19 cellular contexts compared by ENCODE assay signal in the genomic region with DNA sequence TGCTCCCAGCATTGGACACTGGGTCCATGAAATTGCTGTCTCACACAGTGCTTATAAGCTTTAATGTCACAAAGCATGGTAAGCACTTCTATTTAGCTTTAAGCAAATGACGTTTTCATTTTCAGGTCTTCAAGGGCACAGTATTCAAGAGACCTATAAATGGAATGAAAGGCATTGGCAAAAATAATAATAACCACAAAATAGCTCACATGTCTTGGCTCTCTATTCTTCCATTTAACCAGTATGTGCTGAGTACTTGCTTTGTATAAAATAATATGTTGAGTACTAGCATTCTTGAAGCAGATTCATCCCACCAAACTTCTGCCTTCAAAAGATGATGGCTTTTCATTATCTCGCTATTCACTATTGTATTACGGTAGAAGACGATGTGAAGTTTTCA.
A peak's percentile ranks its signal among the peaks of the same experiment; 100 is the strongest.
DNase-seq lines count a peak whose midpoint lies in the region; ATAC-seq, FAIRE-seq and TF ChIP-seq lines count a peak whose summit lies in the region.
"Had no signal": no experiment of that assay in that cellular context is flagged by ENCODE, and none has a peak within 500 bp of the region (broad histone marks: within the 10 kb centered on the region; RNA-seq: fewer than 3 reads in every experiment).

No MANE protein-coding gene starts in this region.

- no peaks in the 10 kb centered on the region for H3K27me3 ChIP-seq in K562 (ENCODE audit: control insufficient read depth in 2 of 2, insufficient read depth in 2 of 2, low read length in 2 of 2)
- no peaks in the 10 kb centered on the region for H3K27me3 ChIP-seq in tibial artery

- peak; percentile 26 for FAIRE-seq in K562 (lab: Jason Lieb, UNC)
- FAIRE-seq: A549, GM12892, H54 had no signal

- H3K9me3 ChIP-seq in K562 (replicated peaks; ENCODE audit: control insufficient read depth, insufficient read depth, low read depth, low read length): no peaks in the 10 kb centered on the region
- H3K9me3 ChIP-seq in tibial artery: no peaks in the 10 kb centered on the region
- H3K9me3 ChIP-seq: A549, Caco-2, HAP-1 had no signal

- H3K27me3 Mint-ChIP-seq in activated naive CD8-positive, alpha-beta T cell treated with anti-CD3 and anti-CD28 coated beads for 36 hours: no peaks in the 10 kb centered on the region
- H3K27me3 Mint-ChIP-seq: CD4-positive, alpha-beta memory T cell had no signal

- no peak overlapping the region for H3K9ac ChIP-seq in K562 (ENCODE audit: insufficient read depth in 1 of 2, low read depth in 2 of 2, low read length in 2 of 2)

- H3K9me1 ChIP-seq in K562 (ENCODE audit: control insufficient read depth, insufficient read depth, low read length): no peaks in the 10 kb centered on the region

- TF ChIP-seq POLR2A in K562 (conservative IDR thresholded peaks at IDR 0.05): no peak

- no peaks in the 10 kb centered on the region for H3K4me1 Mint-ChIP-seq in activated naive CD8-positive, alpha-beta T cell treated with anti-CD3 and anti-CD28 coated beads for 36 hours
- H3K4me1 Mint-ChIP-seq: CD4-positive, alpha-beta memory T cell had no signal

- no TSS peak for BruUV-seq in K562 (replicated peaks; lab: Mats Ljungman, UMichigan)

- CTCF ChIA-PET in K562 (lab: Yijun Ruan, JAX; ENCODE audit: low intra/inter-chr PET ratio): no interaction called here

- H3K27ac ChIP-seq in K562 (ENCODE audit: extremely low read depth, low read depth, low read length): no peak overlapping the region
- H3K27ac ChIP-seq in tibial artery: no peak overlapping the region
- H3K27ac ChIP-seq: A549 had no signal

- intact Hi-C loops in K562 (cut with micrococcal nuclease) (no loop called here), tibial artery (cut with DNase I; ENCODE audit: low total_unique reads) (no loop called here)

- H3K4me1 ChIP-seq in K562 (replicated peaks in 1 of 2; ENCODE audit: control insufficient read depth in 2 of 2, insufficient read depth in 2 of 2, low read length in 2 of 2) (no peaks in the 10 kb centered on the region), tibial artery (no peaks in the 10 kb centered on the region)
- H3K4me1 ChIP-seq: A549, Caco-2 had no signal

- no peaks in the 10 kb centered on the region for H3K36me3 Mint-ChIP-seq in activated naive CD8-positive, alpha-beta T cell treated with anti-CD3 and anti-CD28 coated beads for 36 hours
- H3K36me3 Mint-ChIP-seq: CD4-positive, alpha-beta memory T cell had no signal

- no peak for TF ChIP-seq EP300 in K562 (IDR thresholded peaks at IDR 0.05; ENCODE audit: low read length)

- no peak overlapping the region for H3K4me3 ChIP-seq in K562
- no peak overlapping the region for H3K4me3 ChIP-seq in tibial artery
- H3K4me3 ChIP-seq: A549, HAP-1 had no signal

- DNase-seq in COLO829 (ENCODE audit: low spot score) (peak; percentile 11), RPMI7951 (ENCODE audit: low read depth) (peak; percentile 10), K562 (ENCODE audit: extremely low read depth in 1 of 4, low spot score in 3 of 4) (no peak), tibial artery (no peak)
- DNase-seq in activated CD4-positive, alpha-beta T cell treated with anti-CD3 and anti-CD28 coated beads for 1 hour: no peak
- no peak for DNase-seq in activated naive CD8-positive, alpha-beta T cell treated with anti-CD3 and anti-CD28 coated beads for 36 hours
- DNase-seq: 8988T; ACHN; C1 segment of cervical spinal cord; Caco-2; CD4-positive, alpha-beta memory T cell; DMS153; DND-41; GOT3; HFFc6 had no signal

- H3K79me2 ChIP-seq in K562 (ENCODE audit: control insufficient read depth, insufficient read depth, low read length): no peaks in the 10 kb centered on the region

- in situ Hi-C loops in K562 (cut with MboI): no loop called here

- TF ChIP-seq CTCF in K562 (IDR thresholded peaks at IDR 0.05 in 2 of 3, conservative IDR thresholded peaks at IDR 0.05 in 1 of 3; ENCODE audit: insufficient read depth in 2 of 3, low read depth in 1 of 3, low read length in 3 of 3): no peak
- no peak for TF ChIP-seq CTCF in tibial artery (IDR thresholded peaks at IDR 0.05)

- ATAC-seq in K562: no peak
- ATAC-seq: A549 had no signal

- no peak for TF ChIP-seq RAD21 in K562 (CRISPR knock-in tag; conservative IDR thresholded peaks at IDR 0.05 in 1 of 2, IDR thresholded peaks at IDR 0.05 in 1 of 2)

- H4K20me1 ChIP-seq in K562 (replicated peaks; ENCODE audit: control insufficient read depth, insufficient read depth, low read length): no peaks in the 10 kb centered on the region

- H3K4me3 Mint-ChIP-seq in activated naive CD8-positive, alpha-beta T cell treated with anti-CD3 and anti-CD28 coated beads for 36 hours: no peak overlapping the region
- H3K4me3 Mint-ChIP-seq: CD4-positive, alpha-beta memory T cell had no signal

- no peaks in the 10 kb centered on the region for H3K36me3 ChIP-seq in K562 (ENCODE audit: control insufficient read depth, insufficient read depth, low read length)
- no peaks in the 10 kb centered on the region for H3K36me3 ChIP-seq in tibial artery
- H3K36me3 ChIP-seq: HAP-1 had no signal

- WGBS in K562 (ENCODE audit: insufficient coverage, low coverage, missing lambda C conversion rate): 88% methylated on average over 4 of the region's 4 CpGs

- POLR2A ChIA-PET in K562 (lab: Yijun Ruan, JAX): no interaction called here

- H3K9me3 Mint-ChIP-seq in activated naive CD8-positive, alpha-beta T cell treated with anti-CD3 and anti-CD28 coated beads for 36 hours: no peaks in the 10 kb centered on the region
- H3K9me3 Mint-ChIP-seq: CD4-positive, alpha-beta memory T cell; HFFc6 had no signal

- H3K4me2 ChIP-seq in K562 (ENCODE audit: insufficient read depth, low read length): no peak overlapping the region
- H3K4me2 ChIP-seq: A549 had no signal

- no peak overlapping the region for H3K27ac Mint-ChIP-seq in activated naive CD8-positive, alpha-beta T cell treated with anti-CD3 and anti-CD28 coated beads for 36 hours
- H3K27ac Mint-ChIP-seq: CD4-positive, alpha-beta memory T cell; HFFc6 had no signal

- no peak overlapping the region for H2AFZ ChIP-seq in K562 (ENCODE audit: low read depth, low read length)

TF ChIP-seq in K562, 482 proteins besides CTCF, POLR2A, EP300 and RAD21 (continues in another document):
- no peak for TF ChIP-seq RERE (CRISPR knock-in tag; IDR thresholded peaks at IDR 0.05; ENCODE audit: borderline replicate concordance)
- TF ChIP-seq SPI1 (IDR thresholded peaks at IDR 0.05; ENCODE audit: borderline replicate concordance, low read depth, low read length): no peak
- TF ChIP-seq ASH1L (IDR thresholded peaks at IDR 0.05; ENCODE audit: borderline replicate concordance, low read depth, partially characterized antibody): no peak
- no peak for TF ChIP-seq NFE2L1 (tag; IDR thresholded peaks at IDR 0.05; ENCODE audit: borderline replicate concordance, low read depth)
- TF ChIP-seq MECOM (CRISPR knock-in tag; IDR thresholded peaks at IDR 0.05): no peak
- TF ChIP-seq MEF2A (IDR thresholded peaks at IDR 0.05; ENCODE audit: control insufficient read depth, low read depth, low read length): no peak
- no peak for TF ChIP-seq TFAM (CRISPR knock-in tag; conservative IDR thresholded peaks at IDR 0.05)
- TF ChIP-seq SNRNP70 (optimal IDR thresholded peaks at IDR 0.05; ENCODE audit: low read depth, low read length): no peak
- TF ChIP-seq SAFB2 (IDR thresholded peaks at IDR 0.05; ENCODE audit: borderline replicate concordance, low read depth, low read length, severe bottlenecking): no peak
- no peak for TF ChIP-seq ZNF263 (CRISPR knock-in tag; IDR thresholded peaks at IDR 0.05; ENCODE audit: borderline replicate concordance)
- no peak for TF ChIP-seq CREB5 (CRISPR knock-in tag; IDR thresholded peaks at IDR 0.05)

Comparison
In these comparisons a context has a peak if more than half of its experiments do, and no peak if none do; other contexts are left out.
1. DNase-seq: peak in COLO829 (single experiment) and RPMI7951 (single experiment); none in K562 (0 of 4), tibial artery (0 of 2), activated CD4-positive, alpha-beta T cell treated with anti-CD3 and anti-CD28 coated beads for 1 hour (single experiment) and activated naive CD8-positive, alpha-beta T cell treated with anti-CD3 and anti-CD28 coated beads for 36 hours (single experiment).